In genomic region chr14:89400529-89400928, GRCh38 we compare ENCODE assay signal across 21 cellular contexts. TPM values are rescaled to one million over a fixed set of nuclear protein-coding genes. Genes with fewer than 3 reads are reported as not detected.
DNase-seq lines count a peak whose midpoint lies in the region; ATAC-seq and TF ChIP-seq lines count a peak whose summit lies in the region.
"Had no signal": no experiment of that assay in that cellular context is flagged by ENCODE, and none has a peak within 500 bp of the region (broad histone marks: within the 10 kb centered on the region; RNA-seq: fewer than 3 reads in every experiment).

No MANE protein-coding gene starts in this region.

- H3K4me1 Mint-ChIP-seq in glutamatergic neuron (ENCODE audit: low read depth, unreplicated experiment): peaks cover 52% of the 10 kb centered on the region

- TF ChIP-seq CTCF in SK-N-SH (IDR thresholded peaks at IDR 0.05) (no peak), VCaP (conservative IDR thresholded peaks at IDR 0.05) (no peak), glutamatergic neuron (IDR thresholded peaks at IDR 0.05; ENCODE audit: partially characterized antibody, unreplicated experiment) (no peak), stomach (IDR thresholded peaks at IDR 0.05) (no peak)

- TF ChIP-seq RAD21 in SK-N-SH (IDR thresholded peaks at IDR 0.05; ENCODE audit: low read length): no peak

- no peak for TF ChIP-seq POLR2A in stomach (IDR thresholded peaks at IDR 0.05)

- no peak overlapping the region for H3K18ac ChIP-seq in mesendoderm (ENCODE audit: low read length)

- no peak overlapping the region for H4K5ac ChIP-seq in mesendoderm (ENCODE audit: low read length)

- intact Hi-C loops in sciatic nerve (cut with DNase I): no loop called here
- intact Hi-C loops in stomach (cut with DNase I; ENCODE audit: low total_unique reads): no loop called here

- no peak overlapping the region for H2BK15ac ChIP-seq in mesendoderm (replicated peaks; ENCODE audit: low read depth)

- H3K56ac ChIP-seq in mesendoderm (ENCODE audit: low read length): no peak overlapping the region

- no peaks in the 10 kb centered on the region for H3K36me3 Mint-ChIP-seq in glutamatergic neuron (ENCODE audit: unreplicated experiment)

- H3K27me3 ChIP-seq in SK-N-SH (ENCODE audit: insufficient read depth): no peaks in the 10 kb centered on the region
- no peaks in the 10 kb centered on the region for H3K27me3 ChIP-seq in mesendoderm (ENCODE audit: insufficient read depth, low read length, poor library complexity)
- H3K27me3 ChIP-seq in H7 (ENCODE audit: control insufficient read depth, insufficient read depth, low read length): no peaks in the 10 kb centered on the region
- H3K27me3 ChIP-seq in stomach: no peaks in the 10 kb centered on the region
- H3K27me3 ChIP-seq: brain microvascular endothelial cell had no signal

- H3K4me2 ChIP-seq in SK-N-SH (no peak overlapping the region), mesendoderm (ENCODE audit: low read length) (no peak overlapping the region)

- no peak overlapping the region for H4K8ac ChIP-seq in mesendoderm (ENCODE audit: low read depth, low read length)

- H2AFZ ChIP-seq in SK-N-SH (ENCODE audit: low read depth): no peak overlapping the region

- H3K4me1 ChIP-seq in SK-N-SH (ENCODE audit: control insufficient read depth in 1 of 2, insufficient read depth in 2 of 2, low read depth in 1 of 2, low read length in 1 of 2): peaks cover 5 to 17% of the 10 kb centered on the region in 2 experiments; a peak in 3 of 4 replicates
- H3K4me1 ChIP-seq in mesendoderm (ENCODE audit: control insufficient read depth, low read depth, low read length): no peaks in the 10 kb centered on the region
- peaks cover 9 to 55% (median 30%) of the 10 kb centered on the region in 4 donors for H3K4me1 ChIP-seq in stomach

- WGBS in SK-N-SH (ENCODE audit: low lambda C conversion rate): 93% methylated on average over 2 of the region's 2 CpGs
- whole genome bisulfite sequencing in mesendoderm (ENCODE audit: extremely low coverage, insufficient coverage, low lambda C conversion rate): no CpG with 5 or more reads among the region's 2 CpGs
- 95 to 100% (median 97%) methylated on average over 2 of the region's 2 CpGs for WGBS in stomach, 5 donors

- no peak overlapping the region for H2AK5ac ChIP-seq in mesendoderm (ENCODE audit: low read length)

- 0 out of 2 replicates have a peak, but pooled peaks cover 5% of the 10 kb centered on the region for H4K20me1 ChIP-seq in SK-N-SH (ENCODE audit: insufficient read depth)

- H3F3A ChIP-seq in SK-N-SH (replicated peaks; ENCODE audit: insufficient read depth): no peaks in the 10 kb centered on the region

- no peak overlapping the region for H2BK120ac ChIP-seq in mesendoderm (ENCODE audit: low read depth, low read length)

- no peak overlapping the region for H3K23ac ChIP-seq in mesendoderm (ENCODE audit: low read length)

- peak overlapping the region; percentile 73 for H3K27ac Mint-ChIP-seq in glutamatergic neuron (ENCODE audit: unreplicated experiment)
- H3K27ac Mint-ChIP-seq: activated CD4-positive, alpha-beta memory T cell treated with anti-CD3 and anti-CD28 coated beads, Interleukin-2, amount 10 ng/mL, durations not matched to agents 7 days and 5 days; activated naive CD4-positive, alpha-beta T cell treated with anti-CD3 and anti-CD28 coated beads, Interleukin-2, amount 50 U/mL, for 24 hours had no signal

- H3K79me2 ChIP-seq in SK-N-SH (ENCODE audit: insufficient read depth) (peaks cover 23% of the 10 kb centered on the region; the same call in 1 of the 2 replicates), mesendoderm (ENCODE audit: control insufficient read depth, insufficient read depth, low read length) (peaks cover 86% of the 10 kb centered on the region)

- no peaks in the 10 kb centered on the region for H3K36me3 ChIP-seq in SK-N-SH (replicated peaks in 1 of 2; ENCODE audit: control insufficient read depth in 1 of 2, insufficient read depth in 2 of 2, low read length in 1 of 2)
- H3K36me3 ChIP-seq in mesendoderm (ENCODE audit: control insufficient read depth, insufficient read depth, low read length): no peaks in the 10 kb centered on the region
- peaks cover 5% of the 10 kb centered on the region for H3K36me3 ChIP-seq in H7 (replicated peaks; ENCODE audit: control insufficient read depth, insufficient read depth, low read length)
- H3K36me3 ChIP-seq in stomach: peaks cover 0 to 18% (median 8%) of the 10 kb centered on the region in 4 donors
- H3K36me3 ChIP-seq: brain microvascular endothelial cell, WERI-Rb-1 had no signal

- POLR2A ChIA-PET in SK-N-SH (lab: Yijun Ruan, JAX): no interaction called here

- H3K27ac ChIP-seq in SK-N-SH (ENCODE audit: low read depth in 2 of 2, low read length in 1 of 2) (peak overlapping the region in 1 of 2 experiments; percentile 77; a peak in 1 of 4 replicates), VCaP (peak overlapping the region; percentile 58; the same call in 1 of the 2 replicates), mesendoderm (ENCODE audit: low read depth, low read length) (no peak overlapping the region), stomach (no peak overlapping the region)
- H3K27ac ChIP-seq: 22Rv1, brain microvascular endothelial cell, WERI-Rb-1 had no signal

- H3K27me3 Mint-ChIP-seq in glutamatergic neuron (ENCODE audit: unreplicated experiment): peaks cover 15% of the 10 kb centered on the region
- H3K27me3 Mint-ChIP-seq: activated CD4-positive, alpha-beta memory T cell treated with anti-CD3 and anti-CD28 coated beads, Interleukin-2, amount 10 ng/mL, durations not matched to agents 7 days and 5 days; activated naive CD4-positive, alpha-beta T cell treated with anti-CD3 and anti-CD28 coated beads, Interleukin-2, amount 50 U/mL, for 24 hours; T-helper 17 cell had no signal

- TF ChIP-seq EP300 in SK-N-SH (IDR thresholded peaks at IDR 0.05; ENCODE audit: borderline replicate concordance in 1 of 2, low read depth in 1 of 2, low read length in 1 of 2): no peak
- no peak for TF ChIP-seq EP300 in stomach (IDR thresholded peaks at IDR 0.05)

- H3K79me1 ChIP-seq in mesendoderm (ENCODE audit: low read length): peaks cover 19% of the 10 kb centered on the region

- no peaks in the 10 kb centered on the region for H3K9me2 ChIP-seq in SK-N-SH

- no peak for DNase-seq in SK-N-SH
- no peak for DNase-seq in glutamatergic neuron
- peak; percentile 14 for DNase-seq in sciatic nerve (ENCODE audit: low spot score)
- DNase-seq in mesendoderm: no peak
- no peak for DNase-seq in H7
- DNase-seq in stomach: no peak
- DNase-seq: activated CD4-positive, alpha-beta memory T cell treated with anti-CD3 and anti-CD28 coated beads, Interleukin-2, amount 10 ng/mL, durations not matched to agents 7 days and 5 days; activated T-cell treated with anti-CD3 and anti-CD28 coated beads, Interleukin-2, amount 50 U/mL, for 4 hours; AML-193; brain microvascular endothelial cell; GDM1; head of caudate nucleus; SIG-M5; stimulated activated CD4-positive, alpha-beta T cell treated with anti-CD3 and anti-CD28 coated beads, Interleukin-4, amount 100 ng/mL, for 4 hours; T-helper 17 cell; WERI-Rb-1 had no signal

- H3K4me3 Mint-ChIP-seq in glutamatergic neuron (ENCODE audit: unreplicated experiment): peak overlapping the region; percentile 26
- H3K4me3 Mint-ChIP-seq: activated CD4-positive, alpha-beta memory T cell treated with anti-CD3 and anti-CD28 coated beads, Interleukin-2, amount 10 ng/mL, durations not matched to agents 7 days and 5 days; activated naive CD4-positive, alpha-beta T cell treated with anti-CD3 and anti-CD28 coated beads, Interleukin-2, amount 50 U/mL, for 24 hours; activated T-cell treated with anti-CD3 and anti-CD28 coated beads, Interleukin-2, amount 50 U/mL, for 4 hours; T-helper 17 cell had no signal

- ATAC-seq in SK-N-SH treated with all-trans-retinoic acid at 6 μM for 48 hours (no peak), sciatic nerve (no peak)
- ATAC-seq: activated T-cell treated with anti-CD3 and anti-CD28 coated beads, Interleukin-2, amount 50 U/mL, for 4 hours; K562; T-helper 17 cell had no signal

- H3K9me3 ChIP-seq in SK-N-SH (no peaks in the 10 kb centered on the region), stomach (no peaks in the 10 kb centered on the region)

- H3K9ac ChIP-seq in SK-N-SH (peak overlapping the region; percentile 43; the same call in 1 of the 2 replicates), mesendoderm (ENCODE audit: low read length) (no peak overlapping the region)

- no peak overlapping the region for H3K4ac ChIP-seq in mesendoderm (ENCODE audit: low read depth, low read length)

- H2BK5ac ChIP-seq in mesendoderm (ENCODE audit: low read length): no peak overlapping the region

- H3K4me3 ChIP-seq in SK-N-SH (ENCODE audit: low read depth in 2 of 2, low read length in 1 of 2) (no peak overlapping the region), mesendoderm (ENCODE audit: low read length) (no peak overlapping the region), H7 (ENCODE audit: insufficient read depth, low read depth, low read length) (no peak overlapping the region), stomach (no peak overlapping the region)
- H3K4me3 ChIP-seq: K562 had no signal

- H3K9me3 Mint-ChIP-seq in glutamatergic neuron (ENCODE audit: unreplicated experiment): peaks cover 17% of the 10 kb centered on the region
- H3K9me3 Mint-ChIP-seq: activated CD4-positive, alpha-beta memory T cell treated with anti-CD3 and anti-CD28 coated beads, Interleukin-2, amount 10 ng/mL, durations not matched to agents 7 days and 5 days; activated naive CD4-positive, alpha-beta T cell treated with anti-CD3 and anti-CD28 coated beads, Interleukin-2, amount 50 U/mL, for 24 hours; activated T-cell treated with anti-CD3 and anti-CD28 coated beads, Interleukin-2, amount 50 U/mL, for 4 hours had no signal

- CTCF ChIA-PET in SK-N-SH (lab: Yijun Ruan, JAX): no interaction called here

TF ChIP-seq in SK-N-SH, 30 proteins besides CTCF, POLR2A, EP300 and RAD21 (continues in another document):
- no peak for TF ChIP-seq FOSL2 (IDR thresholded peaks at IDR 0.05; ENCODE audit: borderline replicate concordance, low read depth)
- no peak for TF ChIP-seq FOXJ3 (CRISPR knock-in tag; IDR thresholded peaks at IDR 0.05)
- TF ChIP-seq TAF1 (IDR thresholded peaks at IDR 0.05; ENCODE audit: borderline replicate concordance, low read depth, low read length): no peak
- no peak for TF ChIP-seq JUND (IDR thresholded peaks at IDR 0.05)

RNA-seq across cellular contexts. Expression of gene FOXN3, which starts 16.5 kb away (rescaled TPM):
- polyA plus RNA-seq in SK-N-SH (2012; rRNA removed): 9.8 and 12.0 TPM in 2 replicates
- 10.5 and 11.9 TPM in 2 replicates for polyA plus RNA-seq in SK-N-SH (2012; cell fraction: cytosol; rRNA removed)
- 9.6 and 9.8 TPM in 2 replicates for polyA plus RNA-seq in SK-N-SH (2012; cell fraction: nucleus; rRNA removed)
- 139 TPM for total RNA-seq in glutamatergic neuron (ENCODE audit: unreplicated experiment)
- total RNA-seq in sciatic nerve: 80.9 TPM
- polyA plus RNA-seq in mesendoderm (2013, experiment 1 of 2): 45.2 TPM
- polyA plus RNA-seq in mesendoderm (2013, experiment 2 of 2): 47.9 TPM
- total RNA-seq in H7 (2014; rRNA removed; shearing (Covaris generic)): 64.6 and 93.6 TPM in 2 replicates
- 100 to 1,000 TPM in 3 of 5 donors, 10 to 100 TPM in 2; 37.4 to 126 (median 100) TPM for total RNA-seq in stomach
- polyA plus RNA-seq in stomach: 10 to 100 TPM; 12.5 to 38.5 (median 23.0) TPM
